8 cellular contexts compared by ENCODE assay signal in genomic region chr3:32816439-32817194, GRCh38. TPM values are rescaled to one million over a fixed set of nuclear protein-coding genes. Genes with fewer than 3 reads are reported as not detected.
DNase-seq lines count a peak whose midpoint lies in the region; ATAC-seq and TF ChIP-seq lines count a peak whose summit lies in the region.

No MANE protein-coding gene starts in this region.

- no peaks in the 10 kb centered on the region for H3K36me3 ChIP-seq in GM06990 (ENCODE audit: control insufficient read depth, insufficient read depth, low read length)
- no peaks in the 10 kb centered on the region for H3K36me3 ChIP-seq in liver (ENCODE audit: control insufficient read depth in 4 of 4, insufficient read depth in 3 of 4, low read depth in 1 of 4, low read length in 3 of 4)
- H3K36me3 ChIP-seq in suprapubic skin: no peaks in the 10 kb centered on the region

- H3K27ac ChIP-seq in liver (ENCODE audit: low read depth in 1 of 2, low read length in 2 of 2): no peak overlapping the region
- no peak overlapping the region for H3K27ac ChIP-seq in suprapubic skin

- 2% methylated on average over 78 of the region's 78 CpGs for WGBS in liver
- WGBS in suprapubic skin: 2% methylated on average over 51 of the region's 78 CpGs

- H3K9ac ChIP-seq in liver (ENCODE audit: low read depth in 1 of 2, low read length in 2 of 2): no peak overlapping the region

- H3K4me3 ChIP-seq in GM06990 (replicated peaks; ENCODE audit: low read depth, low read length): peak overlapping the region; percentile 51
- peak overlapping the region; percentile 26 to 30 for H3K4me3 ChIP-seq in cardiac fibroblast (replicated peaks in 1 of 2; ENCODE audit: low read depth in 2 of 2, low read length in 2 of 2)
- H3K4me3 ChIP-seq in liver (ENCODE audit: low read depth in 1 of 3, low read length in 3 of 3): peak overlapping the region; percentile 32 to 54 (median 50)
- H3K4me3 ChIP-seq in suprapubic skin: peak overlapping the region; percentile 56

- H3K9me3 ChIP-seq in liver (ENCODE audit: control insufficient read depth in 4 of 4, low read length in 3 of 4): peaks cover 0 to 15% (median 0%) of the 10 kb centered on the region in 4 donors
- no peaks in the 10 kb centered on the region for H3K9me3 ChIP-seq in suprapubic skin

- TF ChIP-seq POLR2A in suprapubic skin (IDR thresholded peaks at IDR 0.05): no peak

- no peak for TF ChIP-seq CTCF in GM06990 (IDR thresholded peaks at IDR 0.05; ENCODE audit: insufficient read depth, low read length, poor library complexity, severe bottlenecking)
- no peak for TF ChIP-seq CTCF in cardiac fibroblast (IDR thresholded peaks at IDR 0.05; ENCODE audit: low read depth, low read length)
- TF ChIP-seq CTCF in liver (IDR thresholded peaks at IDR 0.05; ENCODE audit: low read depth, low read length, missing input control): no peak
- TF ChIP-seq CTCF in suprapubic skin (IDR thresholded peaks at IDR 0.05): no peak

- peak; percentile 45 for DNase-seq in GM06990 (ENCODE audit: extremely low read depth, insufficient read length)
- DNase-seq in LHCN-M2 (ENCODE audit: low read depth): peak; percentile 7
- DNase-seq in cardiac fibroblast (ENCODE audit: low read depth in 2 of 2): peak in 1 of 2 donors; percentile 29
- DNase-seq in suprapubic skin (ENCODE audit: low spot score in 2 of 2): peak in 1 of 2 donors; percentile 74
- DNase-seq in MV-4-11 (lab: John Stamatoyannopoulos, UW): no peak

- H3K4me1 ChIP-seq in liver (ENCODE audit: control insufficient read depth in 4 of 4, insufficient read depth in 4 of 4, low read length in 3 of 4) (peaks cover 16 to 27% (median 21%) of the 10 kb centered on the region in 4 donors), suprapubic skin (peaks cover 29% of the 10 kb centered on the region)

- no peak for TF ChIP-seq RAD21 in liver (IDR thresholded peaks at IDR 0.05)

- no peak for TF ChIP-seq EP300 in suprapubic skin (IDR thresholded peaks at IDR 0.05)

- peaks cover 4% of the 10 kb centered on the region for H3K27me3 ChIP-seq in GM06990 (replicated peaks; ENCODE audit: control insufficient read depth, insufficient read depth, low read length)
- peaks cover 2 to 29% (median 19%) of the 10 kb centered on the region in 4 donors for H3K27me3 ChIP-seq in liver (ENCODE audit: control insufficient read depth in 4 of 4, insufficient read depth in 4 of 4, low read length in 3 of 4)
- H3K27me3 ChIP-seq in suprapubic skin: peaks cover 64% of the 10 kb centered on the region

- ATAC-seq in GM18502 (IDR thresholded peaks at IDR 0.05; ENCODE audit: poor library complexity, unreplicated experiment) (no peak), HG02642 (IDR thresholded peaks at IDR 0.05; ENCODE audit: poor library complexity, unreplicated experiment) (no peak)

TF ChIP-seq in liver, 16 proteins besides CTCF, POLR2A, EP300 and RAD21:
- TF ChIP-seq GABPA (IDR thresholded peaks at IDR 0.05 in 1 of 2, conservative IDR thresholded peaks at IDR 0.05 in 1 of 2) (no peak), TAF1 (conservative IDR thresholded peaks at IDR 0.05) (no peak), RXRA (IDR thresholded peaks at IDR 0.05) (no peak), ZBTB33 (IDR thresholded peaks at IDR 0.05) (no peak), YY1 (IDR thresholded peaks at IDR 0.05) (no peak), FOXA1 (IDR thresholded peaks at IDR 0.05) (no peak), REST (IDR thresholded peaks at IDR 0.05) (no peak), NR2F2 (IDR thresholded peaks at IDR 0.05) (no peak), ATF3 (IDR thresholded peaks at IDR 0.05) (no peak), HNF4G (IDR thresholded peaks at IDR 0.05) (no peak), MAX (IDR thresholded peaks at IDR 0.05) (no peak)

RNA-seq across cellular contexts. Expression of gene TRIM71, which starts 1.2 kb away (rescaled TPM):
- total RNA-seq in LHCN-M2 (2014; rRNA removed) (not detected in 2 replicates), liver (1 to 10 TPM in 1 of 2 donors, under 1 TPM in 1; under 0.01 to 9.1 TPM), suprapubic skin (not detected)
- polyA plus RNA-seq in LHCN-M2 (2012): not detected
- not detected for polyA plus RNA-seq in liver
